Comparison of ENCODE assay signal across 11 cellular contexts in the genomic region with DNA sequence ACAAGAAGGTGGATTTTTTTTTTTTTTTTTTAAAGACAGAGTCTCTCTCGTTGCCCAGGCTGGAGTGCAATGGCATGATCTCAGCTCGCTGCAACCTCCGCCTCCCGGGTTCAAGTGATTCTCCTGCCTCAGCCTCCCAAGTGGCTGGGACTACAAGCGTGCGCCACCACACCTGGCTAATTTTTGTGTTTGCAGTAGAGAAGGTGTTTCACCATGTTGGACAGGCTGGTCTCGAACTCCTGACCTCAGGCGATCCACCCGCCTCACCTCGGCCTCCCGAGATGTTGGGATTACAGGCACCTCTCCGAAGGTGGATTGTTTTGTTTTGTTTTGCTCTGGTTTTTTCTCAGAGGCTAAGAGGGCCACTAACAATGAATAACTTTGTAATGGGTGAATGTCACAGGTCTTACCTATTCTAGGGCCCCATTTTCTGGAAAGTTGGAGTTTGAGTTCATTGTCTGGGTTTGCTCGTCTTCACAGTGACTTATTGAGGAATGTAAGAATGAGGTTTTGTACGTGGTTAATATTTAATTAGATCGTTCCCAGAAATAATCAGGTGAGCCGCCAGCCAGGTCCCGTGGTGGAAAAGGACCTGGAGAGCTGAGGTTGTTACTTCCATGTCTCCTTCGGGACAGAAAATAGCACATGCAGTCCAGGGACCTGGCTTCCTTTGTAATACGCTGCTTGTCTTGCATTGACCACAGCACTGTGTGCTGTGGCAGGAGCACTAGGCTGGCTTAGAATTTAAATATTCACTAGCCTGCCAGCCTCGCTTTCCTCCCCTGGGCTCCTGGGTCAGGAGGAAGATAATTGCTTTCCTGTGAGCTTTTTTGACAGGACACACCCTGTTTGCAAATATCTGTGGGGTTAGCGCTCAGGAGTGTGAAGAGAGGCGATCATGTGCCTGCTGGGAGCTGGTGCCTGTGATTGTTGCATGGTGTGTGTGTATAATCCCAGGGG. TPM values are rescaled to one million over a fixed set of nuclear protein-coding genes. Genes with fewer than 3 reads are reported as not detected.
A peak's percentile ranks its signal among the peaks of the same experiment; 100 is the strongest.
DNase-seq lines count a peak whose midpoint lies in the region; ATAC-seq and TF ChIP-seq lines count a peak whose summit lies in the region.
"Had no signal": no experiment of that assay in that cellular context is flagged by ENCODE, and none has a peak within 500 bp of the region (broad histone marks: within the 10 kb centered on the region; RNA-seq: fewer than 3 reads in every experiment).

No MANE protein-coding gene starts in this region.

- H3K27me3 ChIP-seq in right atrium auricular region: no peaks in the 10 kb centered on the region

- no peaks in the 10 kb centered on the region for H3K9me3 ChIP-seq in right atrium auricular region
- H3K9me3 ChIP-seq: heart left ventricle had no signal

- H3K36me3 ChIP-seq in right atrium auricular region: no peaks in the 10 kb centered on the region
- H3K36me3 ChIP-seq: heart left ventricle had no signal

- H3K4me1 Mint-ChIP-seq in type B pancreatic cell (ENCODE audit: unreplicated experiment): peaks cover 41% of the 10 kb centered on the region

- peaks cover 10% of the 10 kb centered on the region for H3K27me3 Mint-ChIP-seq in type B pancreatic cell

- TF ChIP-seq CTCF in right atrium auricular region (IDR thresholded peaks at IDR 0.05) (no peak), VCaP (conservative IDR thresholded peaks at IDR 0.05) (no peak), type B pancreatic cell (conservative IDR thresholded peaks at IDR 0.05) (no peak), GM10266 (IDR thresholded peaks at IDR 0.05; ENCODE audit: control insufficient read depth, insufficient read depth, low read depth, missing control alignments) (no peak)

- peak overlapping the region; percentile 89 for H3K27ac Mint-ChIP-seq in type B pancreatic cell

- ATAC-seq in left cardiac atrium (no peak), left colon (peak; percentile 43)

- H3K36me3 Mint-ChIP-seq in type B pancreatic cell: no peaks in the 10 kb centered on the region

- intact Hi-C loops in left cardiac atrium (cut with DNase I) (loop anchor here in 1 of 2 donors (2.0 kb wide), 1 partner anchor 57 kb away; no protein-coding TSS in a partner anchor), left colon (cut with DNase I, micrococcal nuclease) (no loop called here)

- H3K4me3 ChIP-seq in right atrium auricular region: peak overlapping the region in 1 of 2 donors; percentile 73

- H3K4me3 Mint-ChIP-seq in type B pancreatic cell: peak overlapping the region; percentile 93

- DNase-seq in right atrium auricular region (ENCODE audit: low spot score): no peak
- DNase-seq in left cardiac atrium: no peak
- DNase-seq in left colon: peak in 1 of 2 donors; percentile 44
- no peak for DNase-seq in type B pancreatic cell (ENCODE audit: extremely low spot score, unreplicated experiment)
- no peak for DNase-seq in GM10266 (ENCODE audit: extremely low spot score)
- DNase-seq in AML-193 (lab: John Stamatoyannopoulos, UW): no peak
- no peak for DNase-seq in SK-N-DZ (ENCODE audit: low spot score)
- DNase-seq: heart left ventricle; NCI-H524 treated with DMSO at 0.1 percent for 48 hours; stimulated activated CD4-positive, alpha-beta T cell treated with anti-CD3 and anti-CD28 coated beads, Interleukin-1b, Interleukin-23, amount 100 ng/mL, for 48 hours had no signal

- H3K4me1 ChIP-seq in right atrium auricular region: peaks cover 0 to 60% of the 10 kb centered on the region in 2 donors

- H3K9me3 Mint-ChIP-seq in type B pancreatic cell: no peaks in the 10 kb centered on the region

- H3K27ac ChIP-seq in right atrium auricular region (peak overlapping the region; percentile 87 to 94), VCaP (peak overlapping the region; percentile 84)

RNA-seq across cellular contexts. Expression of a gene that starts 2.3 kb away (rescaled TPM):
- 10 to 100 TPM; 32.4 to 43.8 TPM for total RNA-seq in right atrium auricular region
- 10 to 100 TPM; 24.9 to 38.9 TPM for total RNA-seq in left cardiac atrium
- 10 to 100 TPM; 62.3 to 66.4 TPM for total RNA-seq in left colon
- 40.5 and 45.5 TPM in 2 replicates for total RNA-seq in type B pancreatic cell (ENCODE audit: low replicate concordance)
- polyA plus RNA-seq in SK-N-DZ (2014; cell fraction: cytosol; rRNA removed): 22.9 and 33.4 TPM in 2 replicates
- polyA plus RNA-seq in SK-N-DZ (2014; cell fraction: nucleus; rRNA removed): 158 and 178 TPM in 2 replicates

RNA-seq across cellular contexts. Expression of a gene that starts 58.3 kb away (rescaled TPM):
- 10 to 100 TPM; 28.5 to 41.1 TPM for total RNA-seq in right atrium auricular region
- total RNA-seq in left cardiac atrium: 10 to 100 TPM; 20.5 to 22.7 TPM
- total RNA-seq in left colon: 10 to 100 TPM; 66.4 to 86.7 TPM
- total RNA-seq in type B pancreatic cell (ENCODE audit: low replicate concordance): 32.4 and 43.6 TPM in 2 replicates
- polyA plus RNA-seq in SK-N-DZ (2014; cell fraction: cytosol; rRNA removed): 19.7 TPM in 2 replicates
- 11.5 and 15.3 TPM in 2 replicates for polyA plus RNA-seq in SK-N-DZ (2014; cell fraction: nucleus; rRNA removed)
